11 cellular contexts compared by ENCODE assay signal in the genomic region with DNA sequence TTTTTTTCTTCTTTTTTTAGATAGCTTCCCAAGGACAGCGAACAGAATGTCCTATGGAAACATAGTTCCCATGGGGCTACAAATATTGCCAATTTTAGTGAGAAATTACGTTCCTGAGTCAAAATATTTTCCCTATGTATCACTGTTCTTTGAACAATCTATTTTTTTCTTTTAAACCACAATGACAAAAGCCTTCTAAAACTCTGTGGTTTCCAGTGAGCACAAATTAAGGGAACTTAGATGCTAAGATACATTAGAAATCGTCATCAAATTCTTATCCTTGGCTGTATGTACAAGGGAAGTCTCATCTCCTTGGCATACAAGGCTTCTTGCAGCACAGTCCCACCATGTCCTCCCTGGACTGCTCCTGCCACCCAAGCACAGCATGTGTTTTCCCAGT. TPM values are rescaled to one million over a fixed set of nuclear protein-coding genes. Genes with fewer than 3 reads are reported as not detected.
DNase-seq lines count a peak whose midpoint lies in the region; ATAC-seq and TF ChIP-seq lines count a peak whose summit lies in the region.
"Had no signal": no experiment of that assay in that cellular context is flagged by ENCODE, and none has a peak within 500 bp of the region (broad histone marks: within the 10 kb centered on the region; RNA-seq: fewer than 3 reads in every experiment).

No MANE protein-coding gene starts in this region.

- ATAC-seq in stimulated activated naive CD8-positive, alpha-beta T cell treated with anti-CD3 and anti-CD28 coated beads, Interleukin-15, amount 100 ng/mL, for 72 hours = peak; percentile 39
- no peak for ATAC-seq in activated CD8-positive, alpha-beta memory T cell treated with anti-CD3 and anti-CD28 coated beads, Interleukin-2, amount 10 ng/mL, durations not matched to agents 7 days and 5 days
- ATAC-seq: K562 had no signal

- no peaks in the 10 kb centered on the region for H3K27me3 Mint-ChIP-seq in stimulated activated naive CD8-positive, alpha-beta T cell treated with anti-CD3 and anti-CD28 coated beads, Interleukin-15, amount 100 ng/mL, for 72 hours
- peaks cover 2% of the 10 kb centered on the region for H3K27me3 Mint-ChIP-seq in activated CD8-positive, alpha-beta memory T cell treated with anti-CD3 and anti-CD28 coated beads, Interleukin-2, amount 10 ng/mL, durations not matched to agents 7 days and 5 days

- H3K27me3 ChIP-seq in SJSA1 (replicated peaks) (no peaks in the 10 kb centered on the region), WERI-Rb-1 (ENCODE audit: insufficient read depth, low read depth, severe bottlenecking) (no peaks in the 10 kb centered on the region)
- H3K27me3 ChIP-seq: cardiac muscle cell had no signal

- H3K4me1 ChIP-seq in SJSA1 (replicated peaks) = peaks cover 14% of the 10 kb centered on the region

- H3K36me3 ChIP-seq in SJSA1 (no peaks in the 10 kb centered on the region), WERI-Rb-1 (no peaks in the 10 kb centered on the region)
- H3K36me3 ChIP-seq: cardiac muscle cell had no signal

- H3K36me3 Mint-ChIP-seq in activated CD8-positive, alpha-beta memory T cell treated with anti-CD3 and anti-CD28 coated beads, Interleukin-2, amount 10 ng/mL, durations not matched to agents 7 days and 5 days = no peaks in the 10 kb centered on the region

- H3K9me3 Mint-ChIP-seq in stimulated activated naive CD8-positive, alpha-beta T cell treated with anti-CD3 and anti-CD28 coated beads, Interleukin-15, amount 100 ng/mL, for 72 hours = no peaks in the 10 kb centered on the region
- no peaks in the 10 kb centered on the region for H3K9me3 Mint-ChIP-seq in activated CD8-positive, alpha-beta memory T cell treated with anti-CD3 and anti-CD28 coated beads, Interleukin-2, amount 10 ng/mL, durations not matched to agents 7 days and 5 days (ENCODE audit: low read depth)

- TF ChIP-seq CTCF in fibroblast of the aortic adventitia (IDR thresholded peaks at IDR 0.05; ENCODE audit: insufficient read depth, low read length) = no peak
- no peak for TF ChIP-seq CTCF in WERI-Rb-1 (IDR thresholded peaks at IDR 0.05; ENCODE audit: low read depth, low read length)

- H3K4me1 Mint-ChIP-seq in stimulated activated naive CD8-positive, alpha-beta T cell treated with anti-CD3 and anti-CD28 coated beads, Interleukin-15, amount 100 ng/mL, for 72 hours = peaks cover 12% of the 10 kb centered on the region
- H3K4me1 Mint-ChIP-seq in activated CD8-positive, alpha-beta memory T cell treated with anti-CD3 and anti-CD28 coated beads, Interleukin-2, amount 10 ng/mL, durations not matched to agents 7 days and 5 days = no peaks in the 10 kb centered on the region

- H3K27ac Mint-ChIP-seq in stimulated activated naive CD8-positive, alpha-beta T cell treated with anti-CD3 and anti-CD28 coated beads, Interleukin-15, amount 100 ng/mL, for 72 hours = no peak overlapping the region
- no peak overlapping the region for H3K27ac Mint-ChIP-seq in activated CD8-positive, alpha-beta memory T cell treated with anti-CD3 and anti-CD28 coated beads, Interleukin-2, amount 10 ng/mL, durations not matched to agents 7 days and 5 days

- peak; percentile 89 for DNase-seq in GM04503 (ENCODE audit: low read depth)
- peak in 1 of 2 experiments; percentile 74 for DNase-seq in SJSA1 (ENCODE audit: low read depth in 1 of 2, low spot score in 2 of 2)
- DNase-seq in fibroblast of the aortic adventitia (ENCODE audit: low read depth) = peak; percentile 90
- no peak for DNase-seq in stimulated activated naive CD8-positive, alpha-beta T cell treated with anti-CD3 and anti-CD28 coated beads, Interleukin-15, amount 100 ng/mL, for 72 hours
- no peak for DNase-seq in pons (ENCODE audit: low spot score)
- no peak for DNase-seq in activated CD8-positive, alpha-beta memory T cell treated with anti-CD3 and anti-CD28 coated beads, Interleukin-2, amount 10 ng/mL, durations not matched to agents 7 days and 5 days
- DNase-seq in WERI-Rb-1 = no peak
- DNase-seq: DND-41, PC-9 had no signal

- H3K4me3 Mint-ChIP-seq in stimulated activated naive CD8-positive, alpha-beta T cell treated with anti-CD3 and anti-CD28 coated beads, Interleukin-15, amount 100 ng/mL, for 72 hours = no peak overlapping the region
- no peak overlapping the region for H3K4me3 Mint-ChIP-seq in activated CD8-positive, alpha-beta memory T cell treated with anti-CD3 and anti-CD28 coated beads, Interleukin-2, amount 10 ng/mL, durations not matched to agents 7 days and 5 days

- peak overlapping the region; percentile 87 for H3K27ac ChIP-seq in SJSA1
- no peak overlapping the region for H3K27ac ChIP-seq in WERI-Rb-1
- H3K27ac ChIP-seq: cardiac muscle cell, PC-9 had no signal

- H3K4me3 ChIP-seq in SJSA1 (no peak overlapping the region), fibroblast of the aortic adventitia (ENCODE audit: low read depth, low read length) (no peak overlapping the region), WERI-Rb-1 (ENCODE audit: low read depth, low read length) (no peak overlapping the region)
- H3K4me3 ChIP-seq: cardiac muscle cell, K562, PC-9 had no signal

- H3K9me3 ChIP-seq in SJSA1 (replicated peaks) (no peaks in the 10 kb centered on the region), WERI-Rb-1 (ENCODE audit: severe bottlenecking) (no peaks in the 10 kb centered on the region)

- CTCF ChIA-PET in activated CD8-positive, alpha-beta memory T cell treated with anti-CD3 and anti-CD28 coated beads, Interleukin-2, amount 10 ng/mL, durations not matched to agents 7 days and 5 days (lab: Charles Lee) = no interaction called here

RNA-seq across cellular contexts. Expression of gene CPM, which starts 17.9 kb away (rescaled TPM):
- total RNA-seq in SJSA1 (2014; rRNA removed; shearing (Covaris generic)) = 72.6 and 74.4 TPM in 2 replicates
- total RNA-seq in fibroblast of the aortic adventitia (ENCODE audit: low replicate concordance) = 0.08 and 17.1 TPM in 2 replicates
- 1 to 10 TPM; 1.1 to 6.1 TPM for total RNA-seq in activated CD8-positive, alpha-beta memory T cell treated with anti-CD3 and anti-CD28 coated beads, Interleukin-2, amount 10 ng/mL, durations not matched to agents 7 days and 5 days

Comparison
In these comparisons a context has a peak if more than half of its experiments do, and no peak if none do; other contexts are left out.
1. DNase-seq: peak in GM04503 (single experiment) and fibroblast of the aortic adventitia (single experiment); none in stimulated activated naive CD8-positive, alpha-beta T cell treated with anti-CD3 and anti-CD28 coated beads, Interleukin-15, amount 100 ng/mL, for 72 hours (0 of 2), pons (single experiment), activated CD8-positive, alpha-beta memory T cell treated with anti-CD3 and anti-CD28 coated beads, Interleukin-2, amount 10 ng/mL, durations not matched to agents 7 days and 5 days (single experiment) and WERI-Rb-1 (single experiment).